14 cellular contexts compared by ENCODE assay signal in genomic region chr12:6294533-6295186, GRCh38. TPM values are rescaled to one million over a fixed set of nuclear protein-coding genes. Genes with fewer than 3 reads are reported as not detected.
DNase-seq lines count a peak whose midpoint lies in the region; ATAC-seq, FAIRE-seq and TF ChIP-seq lines count a peak whose summit lies in the region.
"Had no signal": no experiment of that assay in that cellular context is flagged by ENCODE, and none has a peak within 500 bp of the region (broad histone marks: within the 10 kb centered on the region; RNA-seq: fewer than 3 reads in every experiment).

No MANE protein-coding gene starts in this region.

- H3K9me3 Mint-ChIP-seq in H9, result peaks cover 13 to 15% of the 10 kb centered on the region in 2 experiments
- H3K9me3 Mint-ChIP-seq: memory B cell; stimulated activated naive CD8-positive, alpha-beta T cell treated with anti-CD3 and anti-CD28 coated beads, Interleukin-15, Interleukin-2, amounts not matched to agents 100 ng/mL and 50 ng/mL, for 24 hours had no signal

- intact Hi-C loops in pancreas (cut with DNase I), result no loop called here

- H3K4me1 Mint-ChIP-seq in H9, result peaks cover 13% of the 10 kb centered on the region in 2 experiments
- H3K4me1 Mint-ChIP-seq in T-helper 17 cell, result peaks cover 8% of the 10 kb centered on the region

- H3K27ac Mint-ChIP-seq in H9 (no peak overlapping the region; a peak in 1 of 7 replicates), T-helper 17 cell (no peak overlapping the region)
- H3K27ac Mint-ChIP-seq: memory B cell had no signal

- no peak overlapping the region for H2AK5ac ChIP-seq in H9 (ENCODE audit: insufficient read length, low read length)

- H3K79me2 ChIP-seq in H9 (ENCODE audit: insufficient read depth, low read length), result no peaks in the 10 kb centered on the region

- H2BK120ac ChIP-seq in H9 (ENCODE audit: low read depth, low read length, poor library complexity, severe bottlenecking), result no peak overlapping the region

- ATAC-seq in SK-N-SH treated with all-trans-retinoic acid at 6 μM for 48 hours (peak; percentile 70), foreskin keratinocyte (peak; percentile 60), pancreas (peak; percentile 42 to 64 (median 60)), T-helper 17 cell (no peak)

- H4K8ac ChIP-seq in H9 (replicated peaks; ENCODE audit: insufficient read length, low read depth, low read length), result no peak overlapping the region

- H3K14ac ChIP-seq in H9 (ENCODE audit: insufficient read depth, low read length), result no peak overlapping the region

- H3K36me3 ChIP-seq in pancreas, result no peaks in the 10 kb centered on the region

- no peak overlapping the region for H4K5ac ChIP-seq in H9 (ENCODE audit: insufficient read length, low read depth, low read length)

- no peak overlapping the region for H3K9ac ChIP-seq in H9 (ENCODE audit: extremely low read depth, insufficient read length, low read length)

- no peak overlapping the region for H3K23ac ChIP-seq in H9 (ENCODE audit: insufficient read length, low read depth, low read length)

- H3K27me3 Mint-ChIP-seq in H9 (ENCODE audit: low read depth) (no peaks in the 10 kb centered on the region), T-helper 17 cell (peaks cover 31% of the 10 kb centered on the region)

- no peak overlapping the region for H3K4me3 ChIP-seq in pancreas
- H3K4me3 ChIP-seq: SK-N-MC had no signal

- H2BK20ac ChIP-seq in H9 (ENCODE audit: low read depth, low read length, poor library complexity, severe bottlenecking), result no peak overlapping the region

- H3K36me3 Mint-ChIP-seq in H9 (ENCODE audit: insufficient read depth in 1 of 3, low read depth in 3 of 3) (peaks cover 0 to 12% (median 6%) of the 10 kb centered on the region in 3 experiments; a peak in 5 of 7 replicates), T-helper 17 cell (ENCODE audit: low read depth) (peaks cover 4% of the 10 kb centered on the region)
- H3K36me3 Mint-ChIP-seq: memory B cell had no signal

- H4K20me1 ChIP-seq in H9 (ENCODE audit: control insufficient read depth, insufficient read depth, insufficient read length), result no peaks in the 10 kb centered on the region

- H3K4me1 ChIP-seq in H9 (ENCODE audit: insufficient read depth, low read length) (no peaks in the 10 kb centered on the region; the same call in 1 of the 2 replicates), foreskin keratinocyte (peaks cover 19% of the 10 kb centered on the region), pancreas (peaks cover 7 to 18% (median 9%) of the 10 kb centered on the region in 3 donors)

- H3T11ph ChIP-seq in H9 (ENCODE audit: low read length), result no peak overlapping the region

- FAIRE-seq in pancreas (lab: Jason Lieb, UNC), result no peak
- FAIRE-seq: GM19239 had no signal

- no peak overlapping the region for H3K4me2 ChIP-seq in H9 (ENCODE audit: insufficient read depth, insufficient read length, low read length)

- no peaks in the 10 kb centered on the region for H3K79me1 ChIP-seq in H9 (ENCODE audit: insufficient read depth, low read depth, low read length, poor library complexity, severe bottlenecking)

- no peak for DNase-seq in H9
- DNase-seq in foreskin keratinocyte, result no peak
- no peak for DNase-seq in pancreas
- no peak for DNase-seq in activated CD4-positive, CD25-positive, alpha-beta regulatory T cell (lab: John Stamatoyannopoulos, UW)
- DNase-seq in T-helper 17 cell, result no peak
- DNase-seq in NCI-H526 treated with DMSO at 0.1 percent for 48 hours (lab: John Stamatoyannopoulos, UW), result no peak
- DNase-seq in NK-92 treated with Interleukin-12 subunit alpha and Interleukin-12 subunit beta, amount 100 ng/mL, for 24 hours (lab: John Stamatoyannopoulos, UW), result no peak
- DNase-seq: C1 segment of cervical spinal cord had no signal

- H2BK5ac ChIP-seq in H9 (ENCODE audit: insufficient read length, low read length), result no peak overlapping the region

- no peak overlapping the region for H2AFZ ChIP-seq in H9 (ENCODE audit: low read length)

- H2BK12ac ChIP-seq in H9 (ENCODE audit: insufficient read length, low read depth, low read length), result no peak overlapping the region

- no peak overlapping the region for H3K4me3 Mint-ChIP-seq in H9
- H3K4me3 Mint-ChIP-seq in T-helper 17 cell, result no peak overlapping the region
- H3K4me3 Mint-ChIP-seq: memory B cell; stimulated activated naive CD8-positive, alpha-beta T cell treated with anti-CD3 and anti-CD28 coated beads, Interleukin-15, Interleukin-2, amounts not matched to agents 100 ng/mL and 50 ng/mL, for 24 hours had no signal

- H3K27me3 ChIP-seq in H9 (ENCODE audit: insufficient read depth, low read length), result no peaks in the 10 kb centered on the region
- no peaks in the 10 kb centered on the region for H3K27me3 ChIP-seq in foreskin keratinocyte
- H3K27me3 ChIP-seq in pancreas, result no peaks in the 10 kb centered on the region

- H4K91ac ChIP-seq in H9 (ENCODE audit: insufficient read length, low read depth, low read length), result no peak overlapping the region

- H3K56ac ChIP-seq in H9 (ENCODE audit: insufficient read length, low read depth, low read length), result no peak overlapping the region

- H3K4ac ChIP-seq in H9 (ENCODE audit: low read depth, low read length), result no peak overlapping the region; the same call in 1 of the 2 replicates

- H2BK15ac ChIP-seq in H9 (ENCODE audit: low read depth, low read length), result no peak overlapping the region

- no peaks in the 10 kb centered on the region for H3K9me3 ChIP-seq in H9 (ENCODE audit: control insufficient read depth, low read depth, low read length)
- no peaks in the 10 kb centered on the region for H3K9me3 ChIP-seq in pancreas
- no peaks in the 10 kb centered on the region for H3K9me3 ChIP-seq in T-helper 17 cell (ENCODE audit: control insufficient read depth, low read length, poor library complexity, severe bottlenecking)

- no peak for TF ChIP-seq CTCF in H9 (conservative IDR thresholded peaks at IDR 0.05)
- no peak for TF ChIP-seq CTCF in foreskin keratinocyte (conservative IDR thresholded peaks at IDR 0.05)
- no peak for TF ChIP-seq CTCF in pancreas (IDR thresholded peaks at IDR 0.05)

- H3K27ac ChIP-seq in H9 (ENCODE audit: insufficient read length, low read depth, low read length) (no peak overlapping the region), foreskin keratinocyte (peak overlapping the region; percentile 48), pancreas (peak overlapping the region; percentile 30 to 82 (median 72))
- H3K27ac ChIP-seq: SK-N-MC had no signal

- no peaks in the 10 kb centered on the region for H3K23me2 ChIP-seq in H9 (ENCODE audit: insufficient read length, low read depth, low read length, poor library complexity, severe bottlenecking)

- no CpG with 5 or more reads among the region's 2 CpGs for WGBS in H9 (ENCODE audit: extremely low coverage, insufficient read length, low lambda C conversion rate)
- WGBS in pancreas, 2 donors, result 53 to 56% methylated on average over 2 of the region's 2 CpGs

- H3K18ac ChIP-seq in H9 (ENCODE audit: insufficient read length, low read depth, low read length), result peak overlapping the region; percentile 40

TF ChIP-seq in SK-N-SH treated with all-trans-retinoic acid at 6 μM for 48 hours, 23 proteins besides CTCF, POLR2A, EP300 and RAD21:
- no peak for TF ChIP-seq ZNF8 (CRISPR knock-in tag; IDR thresholded peaks at IDR 0.05)

RNA-seq across cellular contexts. Expression of gene PLEKHG6, which starts 15.8 kb away (rescaled TPM):
- total RNA-seq in H9 (2021) (17.7 and 20.0 TPM in 2 replicates), foreskin keratinocyte (3.3 and 4.5 TPM in 2 replicates), pancreas (10 to 100 TPM in 1 of 6 donors, 1 to 10 TPM in 5; 5.2 to 13.1 (median 7.2) TPM), T-helper 17 cell (not detected)
- polyA plus RNA-seq in foreskin keratinocyte (3.5 and 3.6 TPM in 2 replicates), pancreas (10 to 100 TPM; 15.7 to 23.5 TPM)
- total RNA-seq: activated CD8-positive, alpha-beta memory T cell treated with anti-CD3 and anti-CD28 coated beads for 36 hours had no signal

RNA-seq across cellular contexts. Expression of gene TNFRSF1A, which starts 47.2 kb away (rescaled TPM):
- 55.9 and 59.9 TPM in 2 replicates for total RNA-seq in H9 (2021)
- total RNA-seq in foreskin keratinocyte, result 125 and 135 TPM in 2 replicates
- polyA plus RNA-seq in foreskin keratinocyte, result 113 TPM in 2 replicates
- total RNA-seq in pancreas, result 10 to 100 TPM; 23.5 to 68.1 (median 36.6) TPM
- 10 to 100 TPM; 34.2 to 43.6 TPM for polyA plus RNA-seq in pancreas
- 10 to 100 TPM; 22.4 to 23.0 TPM for total RNA-seq in T-helper 17 cell
